Comparison of ENCODE assay signal across 8 cellular contexts in the genomic region with DNA sequence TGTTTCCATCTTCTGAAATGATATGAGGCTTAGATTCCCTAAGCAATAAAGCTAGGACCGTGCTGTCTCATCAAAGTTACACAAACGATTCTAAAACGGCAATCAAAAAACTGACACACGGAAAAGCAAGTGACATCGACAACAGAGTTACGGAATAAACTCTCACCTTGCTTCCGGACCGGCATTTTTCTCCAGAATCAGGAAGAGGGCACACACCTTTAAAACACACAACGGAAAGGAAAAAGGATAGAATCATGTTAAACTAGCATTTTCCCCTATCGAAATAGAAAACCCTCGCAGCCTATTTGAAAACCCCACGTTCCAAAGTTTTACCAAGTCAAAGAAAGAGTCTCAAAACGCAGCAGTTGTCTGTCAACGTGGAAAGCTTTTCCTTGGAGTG. TPM values are rescaled to one million over a fixed set of nuclear protein-coding genes. Genes with fewer than 3 reads are reported as not detected.
DNase-seq lines count a peak whose midpoint lies in the region; ATAC-seq and TF ChIP-seq lines count a peak whose summit lies in the region.

No MANE protein-coding gene starts in this region.

- in situ Hi-C loops in HAP-1 (cut with MboI; ENCODE audit: low sequenced_read_pairs) = no loop called here

- 0 to 1% (median 0%) methylated on average over 14 of the region's 14 CpGs for WGBS in adipose tissue, 3 donors

- H3K27ac ChIP-seq in adipose tissue (ENCODE audit: low read depth, low read length) (peak overlapping the region; percentile 42), left lung (peak overlapping the region; percentile 89), tibial artery (peak overlapping the region; percentile 88 to 92)

- no peaks in the 10 kb centered on the region for H3K27me3 ChIP-seq in HAP-1 (ENCODE audit: low read depth)
- peaks cover 0 to 6% of the 10 kb centered on the region in 2 donors for H3K27me3 ChIP-seq in left lung
- no peaks in the 10 kb centered on the region for H3K27me3 ChIP-seq in tibial artery

- CTCF ChIA-PET in AG04449 (lab: Yijun Ruan, JAX) = interaction anchor here (1.3 to 1.5 kb wide), 2 partner anchors 8 to 41 kb away, joined by 4 to 6 read pairs; no protein-coding TSS in a partner anchor

- POLR2A ChIA-PET in AG04449 (lab: Yijun Ruan, JAX) = interaction anchor here (1.6 kb wide), 1 partner anchor 12 kb away, joined by 9 read pairs; no protein-coding TSS in a partner anchor

- H3K4me1 ChIP-seq in HAP-1 (peaks cover 30% of the 10 kb centered on the region), left lung (peaks cover 0 to 43% of the 10 kb centered on the region in 2 donors), tibial artery (peaks cover 0 to 23% (median 7%) of the 10 kb centered on the region in 4 donors)

- ATAC-seq in left lung = no peak
- ATAC-seq in GM21786 (IDR thresholded peaks at IDR 0.05; ENCODE audit: unreplicated experiment) = no peak
- no peak for ATAC-seq in HG02798 (IDR thresholded peaks at IDR 0.05; ENCODE audit: poor library complexity, unreplicated experiment)

- peak overlapping the region; percentile 87 for H3K4me3 ChIP-seq in AG04449 (ENCODE audit: low read depth, low read length)
- peak overlapping the region; percentile 74 for H3K4me3 ChIP-seq in HAP-1
- peak overlapping the region; percentile 85 to 93 for H3K4me3 ChIP-seq in left lung
- peak overlapping the region; percentile 84 to 97 for H3K4me3 ChIP-seq in tibial artery

- no peaks in the 10 kb centered on the region for H3K9me3 ChIP-seq in HAP-1
- H3K9me3 ChIP-seq in left lung = no peaks in the 10 kb centered on the region
- H3K9me3 ChIP-seq in tibial artery = no peaks in the 10 kb centered on the region

- H3K36me3 ChIP-seq in HAP-1 (replicated peaks) (peaks cover 24% of the 10 kb centered on the region), left lung (peaks cover 0 to 7% of the 10 kb centered on the region in 2 donors), tibial artery (peaks cover 0 to 5% (median 2%) of the 10 kb centered on the region in 3 donors)

- no peak for DNase-seq in AG04449 (ENCODE audit: low read depth, low spot score)
- no peak for DNase-seq in HAP-1 (ENCODE audit: low spot score in 2 of 2)
- DNase-seq in left lung = no peak
- no peak for DNase-seq in tibial artery
- DNase-seq in HuH-7 (ENCODE audit: low spot score) = no peak

- intact Hi-C loops in left lung (cut with DNase I) = no loop called here
- intact Hi-C loops in tibial artery (cut with DNase I; ENCODE audit: low total_unique reads) = no loop called here

- TF ChIP-seq CTCF in AG04449 (IDR thresholded peaks at IDR 0.05; ENCODE audit: insufficient read depth, low read length, missing control alignments) (no peak), left lung (IDR thresholded peaks at IDR 0.05) (no peak), tibial artery (IDR thresholded peaks at IDR 0.05) (no peak)

RNA-seq across cellular contexts. Expression of a gene that starts 1.4 kb away (rescaled TPM):
- 10 to 100 TPM in 2 of 3 donors, 1 to 10 TPM in 1; 9.1 to 23.3 (median 16.2) TPM for polyA plus RNA-seq in adipose tissue
- total RNA-seq in left lung = 10 to 100 TPM; 71.0 to 82.7 TPM
